ENCODE assay signal across 2 cellular contexts in the genomic region with DNA sequence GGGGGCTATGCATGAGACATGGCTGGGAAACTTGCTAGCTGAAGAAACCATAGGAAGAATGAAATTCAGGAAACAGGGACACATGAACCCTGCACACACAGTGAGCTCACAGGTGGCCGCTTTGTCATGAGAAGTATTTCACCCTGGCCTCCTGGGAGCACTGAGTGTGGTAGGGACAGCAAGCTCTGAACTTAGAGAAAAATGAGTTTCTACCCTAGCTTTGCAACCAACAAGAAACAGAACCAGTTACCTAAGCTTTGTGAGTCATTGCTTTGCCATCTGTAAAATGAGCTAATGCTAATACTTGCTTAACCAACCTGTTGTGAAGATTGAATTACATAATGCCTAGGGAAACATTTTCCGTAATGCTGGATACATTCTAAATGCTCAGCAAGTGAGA.
TF ChIP-seq lines count a peak whose summit lies in the region.

No MANE protein-coding gene starts in this region.

TF ChIP-seq in A549, 52 proteins besides CTCF, POLR2A, EP300 and RAD21 (continued from another document):
- no peak for TF ChIP-seq FOSB (CRISPR knock-in tag; IDR thresholded peaks at IDR 0.05)
- no peak for TF ChIP-seq CBX8 (IDR thresholded peaks at IDR 0.05)
- TF ChIP-seq HOXB13 (CRISPR knock-in tag; IDR thresholded peaks at IDR 0.05; ENCODE audit: low read depth): no peak
- TF ChIP-seq CEBPB (IDR thresholded peaks at IDR 0.05): peak; percentile 61 to 70
- no peak for TF ChIP-seq HDAC2 (IDR thresholded peaks at IDR 0.05)
- TF ChIP-seq, protein P1, sequence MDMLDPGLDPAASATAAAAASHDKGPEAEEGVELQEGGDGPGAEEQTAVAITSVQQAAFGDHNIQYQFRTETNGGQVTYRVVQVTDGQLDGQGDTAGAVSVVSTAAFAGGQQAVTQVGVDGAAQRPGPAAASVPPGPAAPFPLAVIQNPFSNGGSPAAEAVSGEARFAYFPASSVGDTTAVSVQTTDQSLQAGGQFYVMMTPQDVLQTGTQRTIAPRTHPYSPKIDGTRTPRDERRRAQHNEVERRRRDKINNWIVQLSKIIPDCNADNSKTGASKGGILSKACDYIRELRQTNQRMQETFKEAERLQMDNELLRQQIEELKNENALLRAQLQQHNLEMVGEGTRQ (IDR thresholded peaks at IDR 0.05): no peak
- no peak for TF ChIP-seq RARB (CRISPR knock-in tag; IDR thresholded peaks at IDR 0.05)
- TF ChIP-seq FOSL2 (IDR thresholded peaks at IDR 0.05): peak; percentile 48; the same call in 1 of the 2 replicates
- peak; percentile 49 for TF ChIP-seq FOSL2 (CRISPR knock-in tag; IDR thresholded peaks at IDR 0.05)
- TF ChIP-seq SMC3 (IDR thresholded peaks at IDR 0.05): peak; percentile 7; the same call in 1 of the 3 replicates
- TF ChIP-seq SREBF2 (IDR thresholded peaks at IDR 0.05): no peak
- TF ChIP-seq NPAS2 (CRISPR knock-in tag; IDR thresholded peaks at IDR 0.05; ENCODE audit: borderline replicate concordance): no peak
- TF ChIP-seq, protein P2, sequence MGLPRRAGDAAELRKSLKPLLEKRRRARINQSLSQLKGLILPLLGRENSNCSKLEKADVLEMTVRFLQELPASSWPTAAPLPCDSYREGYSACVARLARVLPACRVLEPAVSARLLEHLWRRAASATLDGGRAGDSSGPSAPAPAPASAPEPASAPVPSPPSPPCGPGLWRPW (IDR thresholded peaks at IDR 0.05): peak; percentile 60; the same call in 1 of the 2 replicates
- TF ChIP-seq, protein P3, sequence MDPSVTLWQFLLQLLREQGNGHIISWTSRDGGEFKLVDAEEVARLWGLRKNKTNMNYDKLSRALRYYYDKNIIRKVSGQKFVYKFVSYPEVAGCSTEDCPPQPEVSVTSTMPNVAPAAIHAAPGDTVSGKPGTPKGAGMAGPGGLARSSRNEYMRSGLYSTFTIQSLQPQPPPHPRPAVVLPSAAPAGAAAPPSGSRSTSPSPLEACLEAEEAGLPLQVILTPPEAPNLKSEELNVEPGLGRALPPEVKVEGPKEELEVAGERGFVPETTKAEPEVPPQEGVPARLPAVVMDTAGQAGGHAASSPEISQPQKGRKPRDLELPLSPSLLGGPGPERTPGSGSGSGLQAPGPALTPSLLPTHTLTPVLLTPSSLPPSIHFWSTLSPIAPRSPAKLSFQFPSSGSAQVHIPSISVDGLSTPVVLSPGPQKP (IDR thresholded peaks at IDR 0.05; ENCODE audit: low read depth, low read length): no peak
- TF ChIP-seq BHLHE40 (IDR thresholded peaks at IDR 0.05; ENCODE audit: low read depth, low read length): no peak
- TF ChIP-seq, protein P4, sequence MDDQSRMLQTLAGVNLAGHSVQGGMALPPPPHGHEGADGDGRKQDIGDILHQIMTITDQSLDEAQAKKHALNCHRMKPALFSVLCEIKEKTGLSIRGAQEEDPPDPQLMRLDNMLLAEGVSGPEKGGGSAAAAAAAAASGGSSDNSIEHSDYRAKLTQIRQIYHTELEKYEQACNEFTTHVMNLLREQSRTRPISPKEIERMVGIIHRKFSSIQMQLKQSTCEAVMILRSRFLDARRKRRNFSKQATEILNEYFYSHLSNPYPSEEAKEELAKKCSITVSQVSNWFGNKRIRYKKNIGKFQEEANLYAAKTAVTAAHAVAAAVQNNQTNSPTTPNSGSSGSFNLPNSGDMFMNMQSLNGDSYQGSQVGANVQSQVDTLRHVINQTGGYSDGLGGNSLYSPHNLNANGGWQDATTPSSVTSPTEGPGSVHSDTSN (IDR thresholded peaks at IDR 0.05): no peak
- no peak for TF ChIP-seq HOXB5 (CRISPR knock-in tag; IDR thresholded peaks at IDR 0.05)
- TF ChIP-seq ZC3H11A (IDR thresholded peaks at IDR 0.05): no peak
- TF ChIP-seq JUN (IDR thresholded peaks at IDR 0.05): peak in 1 of 2 experiments; percentile 55; a peak in 1 of 5 replicates
- TF ChIP-seq, protein P5, sequence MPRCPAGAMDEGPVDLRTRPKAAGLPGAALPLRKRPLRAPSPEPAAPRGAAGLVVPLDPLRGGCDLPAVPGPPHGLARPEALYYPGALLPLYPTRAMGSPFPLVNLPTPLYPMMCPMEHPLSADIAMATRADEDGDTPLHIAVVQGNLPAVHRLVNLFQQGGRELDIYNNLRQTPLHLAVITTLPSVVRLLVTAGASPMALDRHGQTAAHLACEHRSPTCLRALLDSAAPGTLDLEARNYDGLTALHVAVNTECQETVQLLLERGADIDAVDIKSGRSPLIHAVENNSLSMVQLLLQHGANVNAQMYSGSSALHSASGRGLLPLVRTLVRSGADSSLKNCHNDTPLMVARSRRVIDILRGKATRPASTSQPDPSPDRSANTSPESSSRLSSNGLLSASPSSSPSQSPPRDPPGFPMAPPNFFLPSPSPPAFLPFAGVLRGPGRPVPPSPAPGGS (IDR thresholded peaks at IDR 0.05): peak; percentile 51; the same call in 1 of the 3 replicates
- TF ChIP-seq MAZ (IDR thresholded peaks at IDR 0.05; ENCODE audit: borderline replicate concordance, low read depth, low read length): no peak

TF ChIP-seq in IMR-90, 13 proteins besides CTCF, POLR2A, EP300 and RAD21:
- peak; percentile 85 for TF ChIP-seq CEBPB (IDR thresholded peaks at IDR 0.05; ENCODE audit: low read depth, low read length)
- TF ChIP-seq BHLHE40 (IDR thresholded peaks at IDR 0.05; ENCODE audit: low read depth, low read length): no peak
- TF ChIP-seq FOS (IDR thresholded peaks at IDR 0.05; ENCODE audit: low read depth, low read length): peak; percentile 57; the same call in 1 of the 2 replicates
